ENCODE assay signal across 8 cellular contexts in genomic region chr2:237603718-237604362, GRCh38. TPM values are rescaled to one million over a fixed set of nuclear protein-coding genes. Genes with fewer than 3 reads are reported as not detected.
DNase-seq lines count a peak whose midpoint lies in the region.

No MANE protein-coding gene starts in this region.

- H2BK5ac ChIP-seq in mesenchymal stem cell (ENCODE audit: low read depth, low read length, poor library complexity, severe bottlenecking): no peak overlapping the region

- peak overlapping the region in 1 of 2 experiments; percentile 54 for H3K4me3 ChIP-seq in mesenchymal stem cell (ENCODE audit: insufficient read depth in 1 of 2, low read depth in 1 of 2, low read length in 2 of 2)

- peak overlapping the region; percentile 7 to 40 for H3K18ac ChIP-seq in mesenchymal stem cell (ENCODE audit: low read depth in 1 of 2, low read length in 2 of 2)

- no peak overlapping the region for H2AK5ac ChIP-seq in mesenchymal stem cell (ENCODE audit: low read length, severe bottlenecking)

- no peak overlapping the region for H2BK120ac ChIP-seq in mesenchymal stem cell (ENCODE audit: low read depth, low read length)

- no peak overlapping the region for H3K27ac ChIP-seq in mesenchymal stem cell (ENCODE audit: low read length, poor library complexity, severe bottlenecking)

- no peaks in the 10 kb centered on the region for H3K36me3 ChIP-seq in mesenchymal stem cell (ENCODE audit: control insufficient read depth in 1 of 2, insufficient read depth in 2 of 2, low read depth in 1 of 2, low read length in 2 of 2)

- no peaks in the 10 kb centered on the region for H3K27me3 ChIP-seq in mesenchymal stem cell (ENCODE audit: control insufficient read depth in 1 of 2, insufficient read depth in 1 of 2, low read length in 2 of 2)

- H2BK12ac ChIP-seq in mesenchymal stem cell (ENCODE audit: low read length in 2 of 2): no peak overlapping the region

- 53% methylated on average over 9 of the region's 15 CpGs for WGBS in mesenchymal stem cell

- H3K9me3 ChIP-seq in mesenchymal stem cell (ENCODE audit: control insufficient read depth, low read length): no peaks in the 10 kb centered on the region

- H2AFZ ChIP-seq in mesenchymal stem cell (ENCODE audit: low read depth, low read length): peak overlapping the region; percentile 15

- DNase-seq in activated gamma-delta T cell treated with Interleukin-2 at 50 U/mL for 16 hours: peak; percentile 51
- DNase-seq in activated gamma-delta T cell (lab: John Stamatoyannopoulos, UW): no peak
- peak; percentile 46 for DNase-seq in T-helper 22 cell (ENCODE audit: low read depth)
- peak; percentile 84 for DNase-seq in central memory CD4-positive, alpha-beta T cell
- peak; percentile 75 for DNase-seq in mesenchymal stem cell
- DNase-seq in stromal cell of bone marrow (ENCODE audit: low read depth): peak; percentile 50
- DNase-seq in GM19240 (ENCODE audit: insufficient read length, low spot score): no peak
- no peak for DNase-seq in NCI-H748 (lab: John Stamatoyannopoulos, UW; ENCODE audit: unreplicated experiment)

- peaks cover 3% of the 10 kb centered on the region for H3K4me1 ChIP-seq in mesenchymal stem cell (ENCODE audit: control insufficient read depth, insufficient read depth, low read depth, low read length)

- H3K23ac ChIP-seq in mesenchymal stem cell (ENCODE audit: low read length in 2 of 2): no peak overlapping the region

- peak overlapping the region; percentile 20 for H3K4me2 ChIP-seq in mesenchymal stem cell (ENCODE audit: low read length, poor library complexity, severe bottlenecking)

- no peak overlapping the region for H4K91ac ChIP-seq in mesenchymal stem cell (ENCODE audit: low read length)

- no peaks in the 10 kb centered on the region for H3K79me1 ChIP-seq in mesenchymal stem cell (replicated peaks; ENCODE audit: low read length, poor library complexity, severe bottlenecking)

- peak overlapping the region; percentile 81 for H3K9ac ChIP-seq in mesenchymal stem cell (ENCODE audit: low read length)

- peak overlapping the region; percentile 32 for H4K8ac ChIP-seq in mesenchymal stem cell (ENCODE audit: low read length)

- no peak overlapping the region for H3K14ac ChIP-seq in mesenchymal stem cell (ENCODE audit: low read length in 2 of 2)

- peak overlapping the region; percentile 33 for H2BK15ac ChIP-seq in mesenchymal stem cell (ENCODE audit: low read depth, poor library complexity, severe bottlenecking)

- H3K4ac ChIP-seq in mesenchymal stem cell (ENCODE audit: low read depth in 1 of 2, low read length in 2 of 2): no peak overlapping the region

RNA-seq across cellular contexts. Expression of gene RAB17, which starts 13.3 kb away (rescaled TPM):
- polyA plus RNA-seq in mesenchymal stem cell (2013, experiment 1 of 2): 0.11 TPM
- 0.11 TPM for polyA plus RNA-seq in mesenchymal stem cell (2013, experiment 2 of 2)

RNA-seq across cellular contexts. Expression of gene LRRFIP1, which starts 23.5 kb away (rescaled TPM):
- polyA plus RNA-seq in mesenchymal stem cell (2013, experiment 1 of 2): 111 TPM
- 106 TPM for polyA plus RNA-seq in mesenchymal stem cell (2013, experiment 2 of 2)

RNA-seq across cellular contexts. Expression of gene PRLH, which starts 37.5 kb away (rescaled TPM):
- polyA plus RNA-seq in mesenchymal stem cell (2013, experiment 1 of 2): not detected
- polyA plus RNA-seq in mesenchymal stem cell (2013, experiment 2 of 2): not detected

Comparison
In these comparisons a context has a peak if more than half of its experiments do, and no peak if none do; other contexts are left out.
1. DNase-seq: peak in activated gamma-delta T cell treated with Interleukin-2 at 50 U/mL for 16 hours (single experiment), T-helper 22 cell (single experiment), central memory CD4-positive, alpha-beta T cell (single experiment), mesenchymal stem cell (single experiment) and stromal cell of bone marrow (single experiment); none in activated gamma-delta T cell (single experiment), GM19240 (single experiment) and NCI-H748 (single experiment).